Comparison of ENCODE assay signal across 33 cellular contexts in the genomic region with DNA sequence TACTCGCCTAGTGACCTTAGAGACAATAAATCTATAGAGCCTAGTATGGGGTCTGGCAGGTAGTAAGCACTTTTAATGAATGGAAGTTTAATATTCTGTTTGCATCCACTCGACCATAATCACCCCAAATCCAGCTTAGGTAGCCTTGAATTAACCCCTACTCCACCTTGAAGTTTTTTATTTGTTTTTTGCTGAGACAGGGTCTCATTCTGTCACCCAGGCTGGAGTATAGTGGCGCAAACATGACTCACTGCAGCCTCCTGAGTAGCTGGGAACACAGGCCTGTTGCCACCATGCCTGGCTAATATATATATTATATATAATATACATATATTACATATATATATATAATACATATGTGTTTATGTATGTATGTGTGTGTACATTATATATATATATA.
"Had no signal": no experiment of that assay in that cellular context is flagged by ENCODE, and none has a peak within 500 bp of the region (broad histone marks: within the 10 kb centered on the region; RNA-seq: fewer than 3 reads in every experiment).

No MANE protein-coding gene starts in this region.

- H3K4me3 Mint-ChIP-seq: activated B cell treated with CpG ODN at 0.5 μM for 24 hours; activated CD8-positive, alpha-beta T cell treated with anti-CD3 and anti-CD28 coated beads for 36 hours; activated naive CD8-positive, alpha-beta T cell treated with anti-CD3 and anti-CD28 coated beads for 36 hours; activated T-helper 17 cell treated with anti-CD3 and anti-CD28 coated beads, Interleukin-2, amount 50 U/mL, for 72 hours; brain; central memory CD8-positive, alpha-beta T cell; dendritic cell treated with granulocyte-macrophage colony-stimulating factor and Interleukin-4, amounts not matched to agents 40 ng/mL and 50 ng/mL, for 4 days; endodermal cell; T-helper 17 cell; T-helper 2 cell treated with Interferon-gamma antibody and Interleukin-4, amounts not matched to agents 5 μg/mL and 100 μg/mL, for 36 hours had no signal

- H3K27ac Mint-ChIP-seq: activated B cell treated with CpG ODN at 0.5 μM for 24 hours; activated CD8-positive, alpha-beta T cell treated with anti-CD3 and anti-CD28 coated beads for 36 hours; activated naive CD8-positive, alpha-beta T cell treated with anti-CD3 and anti-CD28 coated beads for 36 hours; activated T-helper 17 cell treated with anti-CD3 and anti-CD28 coated beads, Interleukin-2, amount 50 U/mL, for 72 hours; brain; dendritic cell treated with granulocyte-macrophage colony-stimulating factor and Interleukin-4, amounts not matched to agents 40 ng/mL and 50 ng/mL, for 4 days; endodermal cell; T-helper 17 cell; T-helper 2 cell treated with Interferon-gamma antibody and Interleukin-4, amounts not matched to agents 5 μg/mL and 100 μg/mL, for 36 hours had no signal

- H3K4me1 Mint-ChIP-seq: activated B cell treated with CpG ODN at 0.5 μM for 24 hours; activated naive CD8-positive, alpha-beta T cell treated with anti-CD3 and anti-CD28 coated beads for 36 hours; endodermal cell had no signal

- H3K36me3 ChIP-seq: breast epithelium had no signal

- H3K27ac ChIP-seq: ascending aorta, breast epithelium, cardiac muscle cell, coronary artery, dorsolateral prefrontal cortex, WERI-Rb-1 had no signal

- FAIRE-seq: frontal cortex had no signal

- H3K9me3 Mint-ChIP-seq: activated B cell treated with CpG ODN at 0.5 μM for 24 hours; activated CD8-positive, alpha-beta T cell treated with anti-CD3 and anti-CD28 coated beads for 36 hours; activated naive CD8-positive, alpha-beta T cell treated with anti-CD3 and anti-CD28 coated beads for 36 hours; activated T-helper 17 cell treated with anti-CD3 and anti-CD28 coated beads, Interleukin-2, amount 50 U/mL, for 72 hours; brain; central memory CD8-positive, alpha-beta T cell; dendritic cell treated with granulocyte-macrophage colony-stimulating factor and Interleukin-4, amounts not matched to agents 40 ng/mL and 50 ng/mL, for 4 days; endodermal cell; T-helper 2 cell treated with Interferon-gamma antibody and Interleukin-4, amounts not matched to agents 5 μg/mL and 100 μg/mL, for 36 hours had no signal

- H3K27me3 Mint-ChIP-seq: activated B cell treated with CpG ODN at 0.5 μM for 24 hours; activated CD8-positive, alpha-beta T cell treated with anti-CD3 and anti-CD28 coated beads for 36 hours; activated naive CD8-positive, alpha-beta T cell treated with anti-CD3 and anti-CD28 coated beads for 36 hours; activated T-helper 17 cell treated with anti-CD3 and anti-CD28 coated beads, Interleukin-2, amount 50 U/mL, for 72 hours; brain; central memory CD8-positive, alpha-beta T cell; dendritic cell treated with granulocyte-macrophage colony-stimulating factor and Interleukin-4, amounts not matched to agents 40 ng/mL and 50 ng/mL, for 4 days; T-helper 17 cell had no signal

- H3K27me3 ChIP-seq: ascending aorta, breast epithelium, cardiac muscle cell, dorsolateral prefrontal cortex had no signal

- DNase-seq: activated B cell treated with CpG ODN at 0.5 μM for 24 hours; activated CD4-positive, alpha-beta T cell treated with anti-CD3 and anti-CD28 coated beads for 48 hours; activated CD4-positive, alpha-beta T cell treated with anti-CD3 and anti-CD28 coated beads, Interleukin-2, amount 50 U/mL, for 1 hour; activated CD4-positive, alpha-beta T cell treated with anti-CD3 and anti-CD28 coated beads, Interleukin-2, amount 50 U/mL, for 48 hours; activated CD8-positive, alpha-beta memory T cell treated with anti-CD3 and anti-CD28 coated beads for 24 hours; activated CD8-positive, alpha-beta T cell treated with anti-CD3 and anti-CD28 coated beads for 36 hours; activated effector memory CD4-positive, alpha-beta T cell treated with Interleukin-2 at 50 U/mL for 16 hours; activated gamma-delta T cell treated with Interleukin-2 at 50 U/mL for 16 hours; activated naive CD4-positive, alpha-beta T cell treated with anti-CD3 and anti-CD28 coated beads, Interleukin-2, amount 50 U/mL, for 16 hours; activated naive CD4-positive, alpha-beta T cell treated with Interleukin-2 at 50 U/mL for 16 hours; activated naive CD8-positive, alpha-beta T cell treated with anti-CD3 and anti-CD28 coated beads for 36 hours; activated T-cell treated with anti-CD3 and anti-CD28 coated beads, Interleukin-2, amount 50 U/mL, for 48 hours; dorsolateral prefrontal cortex; effector memory CD4-positive, alpha-beta T cell; endodermal cell; foreskin fibroblast; head of caudate nucleus; T-helper 1 cell; T-helper 17 cell; T1000; WERI-Rb-1 had no signal

- H3K9me3 ChIP-seq: ascending aorta, breast epithelium had no signal

- ATAC-seq: activated CD4-positive, CD25-positive, alpha-beta regulatory T cell treated with anti-CD3 and anti-CD28 coated beads, Interleukin-2, amount 50 U/mL, for 24 hours; activated CD8-positive, alpha-beta T cell treated with anti-CD3 and anti-CD28 coated beads for 36 hours; activated T-helper 17 cell treated with anti-CD3 and anti-CD28 coated beads, Interleukin-2, amount 50 U/mL, for 72 hours; esophagus mucosa; T-helper 17 cell had no signal

- H3K4me1 ChIP-seq: ascending aorta, breast epithelium had no signal

- H3K4me3 ChIP-seq: ascending aorta, breast epithelium, cardiac muscle cell, coronary artery, dorsolateral prefrontal cortex had no signal
